In the genomic region with DNA sequence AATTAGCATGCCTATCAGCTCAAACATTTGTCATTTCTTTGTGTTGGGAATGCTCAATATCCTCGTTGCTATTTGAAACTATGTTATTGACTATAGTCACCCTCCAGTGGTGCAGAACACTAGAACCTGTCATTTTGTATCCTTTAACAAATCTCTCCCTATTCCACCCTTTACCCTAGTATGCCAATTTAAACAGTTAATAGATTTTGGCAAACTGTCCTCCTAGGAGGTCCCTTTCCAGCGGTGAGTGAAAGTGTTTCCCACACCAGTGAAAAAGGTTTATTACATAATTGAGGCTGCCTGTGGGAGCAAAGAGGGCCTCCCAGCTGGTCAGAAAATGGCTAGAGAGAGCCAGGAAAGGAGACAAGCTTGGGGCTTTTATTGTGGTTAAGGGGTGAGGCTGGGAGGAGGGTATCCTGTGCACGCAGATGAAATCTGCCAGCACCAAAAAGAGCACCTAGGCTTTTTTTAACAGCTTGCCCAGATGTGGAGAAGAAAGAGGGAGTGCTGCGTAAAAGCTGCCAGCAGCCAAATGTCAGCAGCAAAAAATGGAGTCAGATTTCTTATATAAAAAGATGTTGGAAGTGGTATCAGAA, we compare ENCODE assay signal across 1 cellular context.
TF ChIP-seq lines count a peak whose summit lies in the region.

No MANE protein-coding gene starts in this region.

TF ChIP-seq in HepG2, 621 proteins besides CTCF, POLR2A, EP300 and RAD21:
- TF ChIP-seq PTBP1 (IDR thresholded peaks at IDR 0.05; ENCODE audit: low read depth, low read length, poor library complexity, severe bottlenecking) (no peak), POLR2G (IDR thresholded peaks at IDR 0.05; ENCODE audit: low read depth, low read length) (peak; percentile 41; the same call in 1 of the 2 replicates), JARID2 (CRISPR knock-in tag; IDR thresholded peaks at IDR 0.05; ENCODE audit: insufficient replicate concordance) (no peak)
